1 cellular context compared by ENCODE assay signal in the genomic region with DNA sequence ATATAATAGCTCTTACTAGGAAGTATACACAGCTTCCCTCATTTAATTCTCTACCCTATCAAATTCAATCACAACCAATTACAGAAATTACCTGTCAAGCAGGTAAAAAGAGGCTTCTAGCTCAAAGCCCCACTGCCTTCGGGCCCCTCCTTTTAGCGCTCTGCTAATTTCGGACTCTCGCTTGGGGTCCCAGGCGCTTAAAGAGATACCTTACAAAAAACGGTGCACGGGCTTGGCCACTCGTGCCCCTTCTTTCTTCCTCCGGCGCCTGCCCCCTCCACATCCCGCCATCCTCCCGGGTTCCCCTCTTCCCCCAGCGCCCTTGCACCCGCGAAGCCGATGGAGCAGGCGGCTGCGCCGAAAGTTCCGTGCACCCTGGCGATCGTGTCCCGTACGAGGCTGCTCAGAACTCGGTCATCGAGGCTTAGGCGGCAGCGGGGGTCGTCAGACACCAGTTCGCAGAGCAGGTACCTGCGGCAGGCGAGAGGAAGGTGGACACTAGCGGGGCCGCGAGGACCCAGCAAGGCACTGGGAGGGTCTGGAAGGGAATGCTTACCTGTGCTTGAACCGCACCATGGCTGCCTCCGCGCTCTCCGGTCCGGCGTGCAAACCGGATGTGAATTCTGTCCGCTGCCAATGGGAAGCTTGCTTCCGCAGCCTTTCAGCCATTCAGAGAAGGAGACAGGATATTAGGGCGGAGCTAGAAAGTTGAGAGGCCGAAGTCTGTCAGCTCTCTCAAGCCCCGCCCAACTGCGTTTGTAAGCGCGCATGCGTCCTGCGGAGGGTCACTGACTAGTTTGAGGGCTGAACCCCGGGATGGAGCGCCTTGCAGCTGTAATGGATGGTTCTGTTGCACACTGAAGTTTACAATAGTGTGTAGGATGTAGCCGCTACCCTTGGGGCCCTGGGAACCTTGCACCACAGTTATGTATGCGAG.
A peak's percentile ranks its signal among the peaks of the same experiment; 100 is the strongest.
TF ChIP-seq lines count a peak whose summit lies in the region.

A gene with protein sequence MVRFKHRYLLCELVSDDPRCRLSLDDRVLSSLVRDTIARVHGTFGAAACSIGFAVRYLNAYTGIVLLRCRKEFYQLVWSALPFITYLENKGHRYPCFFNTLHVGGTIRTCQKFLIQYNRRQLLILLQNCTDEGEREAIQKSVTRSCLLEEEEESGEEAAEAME (minus strand): TSS at position 616 of the 937 bp plus-strand sequence. CDS start 40 bp downstream, at position 576.

TF ChIP-seq in HepG2, 621 proteins besides CTCF, POLR2A, EP300 and RAD21 (continued from another document and continues in another):
- TF ChIP-seq, protein P1, sequence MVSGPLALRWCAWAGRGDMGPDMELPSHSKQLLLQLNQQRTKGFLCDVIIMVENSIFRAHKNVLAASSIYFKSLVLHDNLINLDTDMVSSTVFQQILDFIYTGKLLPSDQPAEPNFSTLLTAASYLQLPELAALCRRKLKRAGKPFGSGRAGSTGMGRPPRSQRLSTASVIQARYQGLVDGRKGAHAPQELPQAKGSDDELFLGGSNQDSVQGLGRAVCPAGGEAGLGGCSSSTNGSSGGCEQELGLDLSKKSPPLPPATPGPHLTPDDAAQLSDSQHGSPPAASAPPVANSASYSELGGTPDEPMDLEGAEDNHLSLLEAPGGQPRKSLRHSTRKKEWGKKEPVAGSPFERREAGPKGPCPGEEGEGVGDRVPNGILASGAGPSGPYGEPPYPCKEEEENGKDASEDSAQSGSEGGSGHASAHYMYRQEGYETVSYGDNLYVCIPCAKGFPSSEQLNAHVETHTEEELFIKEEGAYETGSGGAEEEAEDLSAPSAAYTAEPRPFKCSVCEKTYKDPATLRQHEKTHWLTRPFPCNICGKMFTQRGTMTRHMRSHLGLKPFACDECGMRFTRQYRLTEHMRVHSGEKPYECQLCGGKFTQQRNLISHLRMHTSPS (CRISPR knock-in tag; IDR thresholded peaks at IDR 0.05; ENCODE audit: low read depth): no peak; the same call in 1 of the 2 replicates
- TF ChIP-seq ZNF883 (CRISPR knock-in tag; IDR thresholded peaks at IDR 0.05; ENCODE audit: not compliant biosample characterization) (no peak), ZFP41 (CRISPR knock-in tag; IDR thresholded peaks at IDR 0.05; ENCODE audit: borderline replicate concordance) (no peak), ARNT (IDR thresholded peaks at IDR 0.05) (no peak), ZNF329 (CRISPR knock-in tag; IDR thresholded peaks at IDR 0.05; ENCODE audit: low read depth) (no peak), ZNF615 (CRISPR knock-in tag; IDR thresholded peaks at IDR 0.05; ENCODE audit: borderline replicate concordance) (no peak), ZNF431 (CRISPR knock-in tag; IDR thresholded peaks at IDR 0.05; ENCODE audit: borderline replicate concordance, low read depth) (no peak), CBFB (CRISPR knock-in tag; IDR thresholded peaks at IDR 0.05) (0 out of 2 replicates have a peak, but pooled peaks have one; percentile 45), ZNF644 (CRISPR knock-in tag; IDR thresholded peaks at IDR 0.05; ENCODE audit: low read depth) (no peak), KLF9 (CRISPR knock-in tag; IDR thresholded peaks at IDR 0.05; ENCODE audit: low read depth) (no peak), ELF3 (CRISPR knock-in tag; IDR thresholded peaks at IDR 0.05) (no peak; the same call in 1 of the 2 replicates), NFKBIZ (CRISPR knock-in tag; IDR thresholded peaks at IDR 0.05) (no peak), FOXA1 (IDR thresholded peaks at IDR 0.05) (no peak), FOXA1 (CRISPR knock-in tag; IDR thresholded peaks at IDR 0.05) (no peak), BORCS8-MEF2B (CRISPR knock-in tag; IDR thresholded peaks at IDR 0.05) (peak; percentile 66; the same call in 1 of the 2 replicates), ZNF367 (CRISPR knock-in tag; IDR thresholded peaks at IDR 0.05; ENCODE audit: borderline replicate concordance) (no peak), ZNF44 (CRISPR knock-in tag; IDR thresholded peaks at IDR 0.05) (no peak), NFYB (CRISPR knock-in tag; IDR thresholded peaks at IDR 0.05) (peak; percentile 93), ZNF772 (CRISPR knock-in tag; IDR thresholded peaks at IDR 0.05) (peak; percentile 90; the same call in 1 of the 2 replicates), HNRNPL (IDR thresholded peaks at IDR 0.05; ENCODE audit: low read depth, low read length) (no peak), ZNF530 (CRISPR knock-in tag; IDR thresholded peaks at IDR 0.05; ENCODE audit: low read depth) (no peak), ZNF232 (CRISPR knock-in tag; IDR thresholded peaks at IDR 0.05; ENCODE audit: borderline replicate concordance) (no peak), ZNF713 (CRISPR knock-in tag; IDR thresholded peaks at IDR 0.05) (no peak), ZNF496 (CRISPR knock-in tag; IDR thresholded peaks at IDR 0.05; ENCODE audit: insufficient replicate concordance) (no peak), ZNF253 (CRISPR knock-in tag; IDR thresholded peaks at IDR 0.05; ENCODE audit: borderline replicate concordance) (no peak), FOXK1 (CRISPR knock-in tag; IDR thresholded peaks at IDR 0.05; ENCODE audit: borderline replicate concordance, low read depth) (no peak), FOXJ3 (CRISPR knock-in tag; IDR thresholded peaks at IDR 0.05; ENCODE audit: borderline replicate concordance) (peak; percentile 33; the same call in 1 of the 2 replicates)
- TF ChIP-seq, protein P2, sequence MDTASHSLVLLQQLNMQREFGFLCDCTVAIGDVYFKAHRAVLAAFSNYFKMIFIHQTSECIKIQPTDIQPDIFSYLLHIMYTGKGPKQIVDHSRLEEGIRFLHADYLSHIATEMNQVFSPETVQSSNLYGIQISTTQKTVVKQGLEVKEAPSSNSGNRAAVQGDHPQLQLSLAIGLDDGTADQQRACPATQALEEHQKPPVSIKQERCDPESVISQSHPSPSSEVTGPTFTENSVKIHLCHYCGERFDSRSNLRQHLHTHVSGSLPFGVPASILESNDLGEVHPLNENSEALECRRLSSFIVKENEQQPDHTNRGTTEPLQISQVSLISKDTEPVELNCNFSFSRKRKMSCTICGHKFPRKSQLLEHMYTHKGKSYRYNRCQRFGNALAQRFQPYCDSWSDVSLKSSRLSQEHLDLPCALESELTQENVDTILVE (CRISPR knock-in tag; IDR thresholded peaks at IDR 0.05): no peak
- TF ChIP-seq, protein P3, sequence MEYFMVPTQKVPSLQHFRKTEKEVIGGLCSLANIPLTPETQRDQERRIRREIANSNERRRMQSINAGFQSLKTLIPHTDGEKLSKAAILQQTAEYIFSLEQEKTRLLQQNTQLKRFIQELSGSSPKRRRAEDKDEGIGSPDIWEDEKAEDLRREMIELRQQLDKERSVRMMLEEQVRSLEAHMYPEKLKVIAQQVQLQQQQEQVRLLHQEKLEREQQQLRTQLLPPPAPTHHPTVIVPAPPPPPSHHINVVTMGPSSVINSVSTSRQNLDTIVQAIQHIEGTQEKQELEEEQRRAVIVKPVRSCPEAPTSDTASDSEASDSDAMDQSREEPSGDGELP (IDR thresholded peaks at IDR 0.05; ENCODE audit: borderline replicate concordance, low read depth): no peak
- TF ChIP-seq, protein P4, sequence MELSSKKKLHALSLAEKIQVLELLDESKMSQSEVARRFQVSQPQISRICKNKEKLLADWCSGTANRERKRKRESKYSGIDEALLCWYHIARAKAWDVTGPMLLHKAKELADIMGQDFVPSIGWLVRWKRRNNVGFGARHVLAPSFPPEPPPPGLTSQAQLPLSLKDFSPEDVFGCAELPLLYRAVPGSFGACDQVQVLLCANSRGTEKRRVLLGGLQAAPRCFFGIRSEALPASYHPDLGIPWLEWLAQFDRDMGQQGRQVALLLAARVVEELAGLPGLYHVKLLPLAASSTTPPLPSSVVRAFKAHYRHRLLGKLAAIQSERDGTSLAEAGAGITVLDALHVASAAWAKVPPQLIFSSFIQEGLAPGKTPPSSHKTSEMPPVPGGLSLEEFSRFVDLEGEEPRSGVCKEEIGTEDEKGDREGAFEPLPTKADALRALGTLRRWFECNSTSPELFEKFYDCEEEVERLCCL (CRISPR knock-in tag; IDR thresholded peaks at IDR 0.05; ENCODE audit: borderline replicate concordance): 0 out of 2 replicates have a peak, but pooled peaks have one; percentile 53
- TF ChIP-seq, protein P5, sequence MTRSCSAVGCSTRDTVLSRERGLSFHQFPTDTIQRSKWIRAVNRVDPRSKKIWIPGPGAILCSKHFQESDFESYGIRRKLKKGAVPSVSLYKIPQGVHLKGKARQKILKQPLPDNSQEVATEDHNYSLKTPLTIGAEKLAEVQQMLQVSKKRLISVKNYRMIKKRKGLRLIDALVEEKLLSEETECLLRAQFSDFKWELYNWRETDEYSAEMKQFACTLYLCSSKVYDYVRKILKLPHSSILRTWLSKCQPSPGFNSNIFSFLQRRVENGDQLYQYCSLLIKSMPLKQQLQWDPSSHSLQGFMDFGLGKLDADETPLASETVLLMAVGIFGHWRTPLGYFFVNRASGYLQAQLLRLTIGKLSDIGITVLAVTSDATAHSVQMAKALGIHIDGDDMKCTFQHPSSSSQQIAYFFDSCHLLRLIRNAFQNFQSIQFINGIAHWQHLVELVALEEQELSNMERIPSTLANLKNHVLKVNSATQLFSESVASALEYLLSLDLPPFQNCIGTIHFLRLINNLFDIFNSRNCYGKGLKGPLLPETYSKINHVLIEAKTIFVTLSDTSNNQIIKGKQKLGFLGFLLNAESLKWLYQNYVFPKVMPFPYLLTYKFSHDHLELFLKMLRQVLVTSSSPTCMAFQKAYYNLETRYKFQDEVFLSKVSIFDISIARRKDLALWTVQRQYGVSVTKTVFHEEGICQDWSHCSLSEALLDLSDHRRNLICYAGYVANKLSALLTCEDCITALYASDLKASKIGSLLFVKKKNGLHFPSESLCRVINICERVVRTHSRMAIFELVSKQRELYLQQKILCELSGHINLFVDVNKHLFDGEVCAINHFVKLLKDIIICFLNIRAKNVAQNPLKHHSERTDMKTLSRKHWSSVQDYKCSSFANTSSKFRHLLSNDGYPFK (CRISPR knock-in tag; IDR thresholded peaks at IDR 0.05; ENCODE audit: borderline replicate concordance): peak; percentile 92
- TF ChIP-seq, protein P6, sequence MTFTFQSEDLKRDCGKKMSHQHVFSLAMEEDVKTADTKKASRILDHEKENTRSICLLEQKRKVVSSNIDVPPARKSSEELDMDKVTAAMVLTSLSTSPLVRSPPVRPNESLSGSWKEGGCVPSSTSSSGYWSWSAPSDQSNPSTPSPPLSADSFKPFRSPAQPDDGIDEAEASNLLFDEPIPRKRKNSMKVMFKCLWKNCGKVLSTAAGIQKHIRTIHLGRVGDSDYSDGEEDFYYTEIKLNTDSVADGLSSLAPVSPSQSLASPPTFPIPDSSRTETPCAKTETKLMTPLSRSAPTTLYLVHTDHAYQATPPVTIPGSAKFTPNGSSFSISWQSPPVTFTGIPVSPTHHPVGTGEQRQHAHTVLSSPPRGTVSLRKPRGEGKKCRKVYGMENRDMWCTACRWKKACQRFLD (CRISPR knock-in tag; IDR thresholded peaks at IDR 0.05; ENCODE audit: borderline replicate concordance): no peak
- TF ChIP-seq, protein P7, sequence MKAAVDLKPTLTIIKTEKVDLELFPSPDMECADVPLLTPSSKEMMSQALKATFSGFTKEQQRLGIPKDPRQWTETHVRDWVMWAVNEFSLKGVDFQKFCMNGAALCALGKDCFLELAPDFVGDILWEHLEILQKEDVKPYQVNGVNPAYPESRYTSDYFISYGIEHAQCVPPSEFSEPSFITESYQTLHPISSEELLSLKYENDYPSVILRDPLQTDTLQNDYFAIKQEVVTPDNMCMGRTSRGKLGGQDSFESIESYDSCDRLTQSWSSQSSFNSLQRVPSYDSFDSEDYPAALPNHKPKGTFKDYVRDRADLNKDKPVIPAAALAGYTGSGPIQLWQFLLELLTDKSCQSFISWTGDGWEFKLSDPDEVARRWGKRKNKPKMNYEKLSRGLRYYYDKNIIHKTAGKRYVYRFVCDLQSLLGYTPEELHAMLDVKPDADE (CRISPR knock-in tag; IDR thresholded peaks at IDR 0.05): no peak
- TF ChIP-seq, protein P8, sequence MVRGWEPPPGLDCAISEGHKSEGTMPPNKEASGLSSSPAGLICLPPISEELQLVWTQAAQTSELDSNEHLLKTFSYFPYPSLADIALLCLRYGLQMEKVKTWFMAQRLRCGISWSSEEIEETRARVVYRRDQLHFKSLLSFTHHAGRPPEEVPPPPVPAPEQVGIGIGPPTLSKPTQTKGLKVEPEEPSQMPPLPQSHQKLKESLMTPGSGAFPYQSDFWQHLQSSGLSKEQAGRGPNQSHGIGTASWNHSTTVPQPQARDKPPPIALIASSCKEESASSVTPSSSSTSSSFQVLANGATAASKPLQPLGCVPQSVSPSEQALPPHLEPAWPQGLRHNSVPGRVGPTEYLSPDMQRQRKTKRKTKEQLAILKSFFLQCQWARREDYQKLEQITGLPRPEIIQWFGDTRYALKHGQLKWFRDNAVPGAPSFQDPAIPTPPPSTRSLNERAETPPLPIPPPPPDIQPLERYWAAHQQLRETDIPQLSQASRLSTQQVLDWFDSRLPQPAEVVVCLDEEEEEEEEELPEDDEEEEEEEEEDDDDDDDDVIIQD (CRISPR knock-in tag; IDR thresholded peaks at IDR 0.05; ENCODE audit: low read depth): no peak
- TF ChIP-seq, protein P9, sequence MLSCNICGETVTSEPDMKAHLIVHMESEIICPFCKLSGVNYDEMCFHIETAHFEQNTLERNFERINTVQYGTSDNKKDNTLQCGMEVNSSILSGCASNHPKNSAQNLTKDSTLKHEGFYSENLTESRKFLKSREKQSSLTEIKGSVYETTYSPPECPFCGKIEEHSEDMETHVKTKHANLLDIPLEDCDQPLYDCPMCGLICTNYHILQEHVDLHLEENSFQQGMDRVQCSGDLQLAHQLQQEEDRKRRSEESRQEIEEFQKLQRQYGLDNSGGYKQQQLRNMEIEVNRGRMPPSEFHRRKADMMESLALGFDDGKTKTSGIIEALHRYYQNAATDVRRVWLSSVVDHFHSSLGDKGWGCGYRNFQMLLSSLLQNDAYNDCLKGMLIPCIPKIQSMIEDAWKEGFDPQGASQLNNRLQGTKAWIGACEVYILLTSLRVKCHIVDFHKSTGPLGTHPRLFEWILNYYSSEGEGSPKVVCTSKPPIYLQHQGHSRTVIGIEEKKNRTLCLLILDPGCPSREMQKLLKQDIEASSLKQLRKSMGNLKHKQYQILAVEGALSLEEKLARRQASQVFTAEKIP (CRISPR knock-in tag; IDR thresholded peaks at IDR 0.05; ENCODE audit: borderline replicate concordance): no peak
- TF ChIP-seq, protein P10, sequence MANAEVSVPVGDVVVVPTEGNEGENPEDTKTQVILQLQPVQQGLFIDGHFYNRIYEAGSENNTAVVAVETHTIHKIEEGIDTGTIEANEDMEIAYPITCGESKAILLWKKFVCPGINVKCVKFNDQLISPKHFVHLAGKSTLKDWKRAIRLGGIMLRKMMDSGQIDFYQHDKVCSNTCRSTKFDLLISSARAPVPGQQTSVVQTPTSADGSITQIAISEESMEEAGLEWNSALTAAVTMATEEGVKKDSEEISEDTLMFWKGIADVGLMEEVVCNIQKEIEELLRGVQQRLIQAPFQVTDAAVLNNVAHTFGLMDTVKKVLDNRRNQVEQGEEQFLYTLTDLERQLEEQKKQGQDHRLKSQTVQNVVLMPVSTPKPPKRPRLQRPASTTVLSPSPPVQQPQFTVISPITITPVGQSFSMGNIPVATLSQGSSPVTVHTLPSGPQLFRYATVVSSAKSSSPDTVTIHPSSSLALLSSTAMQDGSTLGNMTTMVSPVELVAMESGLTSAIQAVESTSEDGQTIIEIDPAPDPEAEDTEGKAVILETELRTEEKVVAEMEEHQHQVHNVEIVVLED (CRISPR knock-in tag; IDR thresholded peaks at IDR 0.05; ENCODE audit: borderline replicate concordance): peak; percentile 48; the same call in 1 of the 2 replicates
